In genomic region chr3:172673210-172673679, GRCh38 we compare ENCODE assay signal across 8 cellular contexts. TPM values are rescaled to one million over a fixed set of nuclear protein-coding genes. Genes with fewer than 3 reads are reported as not detected.
A peak's percentile ranks its signal among the peaks of the same experiment; 100 is the strongest.
DNase-seq lines count a peak whose midpoint lies in the region; ATAC-seq and TF ChIP-seq lines count a peak whose summit lies in the region.

No MANE protein-coding gene starts in this region.

- DNase-seq in DMS153 treated with DMSO at 0.1 percent for 48 hours (lab: John Stamatoyannopoulos, UW; ENCODE audit: unreplicated experiment): peak; percentile 67
- peak; percentile 68 for DNase-seq in KBM-7
- peak; percentile 93 for DNase-seq in PC-3
- peak; percentile 34 for DNase-seq in activated T-cell treated with anti-CD3 and anti-CD28 coated beads for 4 hours
- peak; percentile 80 for DNase-seq in fibroblast of the aortic adventitia (ENCODE audit: low read depth)
- peak; percentile 73 for DNase-seq in sigmoid colon
- DNase-seq in DMS79 (lab: John Stamatoyannopoulos, UW): no peak

- H3K9ac ChIP-seq in PC-3 (ENCODE audit: low read length): peak overlapping the region; percentile 1; the same call in 1 of the 2 replicates

- TF ChIP-seq EP300 in sigmoid colon (IDR thresholded peaks at IDR 0.05): no peak

- no peaks in the 10 kb centered on the region for H3K36me3 ChIP-seq in PC-3 (ENCODE audit: low read depth, low read length)
- no peaks in the 10 kb centered on the region for H3K36me3 ChIP-seq in sigmoid colon

- H3K27me3 ChIP-seq in PC-3 (ENCODE audit: low read length): no peaks in the 10 kb centered on the region
- H3K27me3 ChIP-seq in sigmoid colon: no peaks in the 10 kb centered on the region

- peak; percentile 89 for ATAC-seq in GM21723 (IDR thresholded peaks at IDR 0.05; ENCODE audit: unreplicated experiment)
- ATAC-seq in PC-3: peak; percentile 84

- TF ChIP-seq CTCF in PC-3 (conservative IDR thresholded peaks at IDR 0.05; ENCODE audit: low read depth, low read length) (peak; percentile 93), fibroblast of the aortic adventitia (IDR thresholded peaks at IDR 0.05; ENCODE audit: insufficient read depth, low read length) (peak; percentile 69), sigmoid colon (IDR thresholded peaks at IDR 0.05) (peak; percentile 20 to 65 (median 50))

- H3K4me3 ChIP-seq in PC-3 (ENCODE audit: low read length) (no peak overlapping the region), fibroblast of the aortic adventitia (ENCODE audit: low read depth, low read length) (no peak overlapping the region), sigmoid colon (no peak overlapping the region)

- POLR2A ChIA-PET in PC-3 (lab: Charles Lee; ENCODE audit: unreplicated experiment): interaction anchor here (0.6 to 2.5 kb wide), 4 partner anchors 13 to 77 kb away, joined by 3 to 20 read pairs (median 6); partner anchors contain the start of gene ECT2

- intact Hi-C loops in PC-3 (cut with micrococcal nuclease): loop anchor here (1.0 kb wide), 2 partner anchors 38 to 77 kb away; partner anchors contain the start of genes ECT2 and NCEH1
- intact Hi-C loops in sigmoid colon (cut with DNase I): loop anchor here (1.0 kb wide), 1 partner anchor 77 kb away; the partner anchor contains the start of gene ECT2

- H4K20me1 ChIP-seq in PC-3 (ENCODE audit: low read length): 0 out of 2 replicates have a peak, but pooled peaks cover 11% of the 10 kb centered on the region

- H3K79me2 ChIP-seq in PC-3 (ENCODE audit: low read length): peaks cover 80% of the 10 kb centered on the region

- no peak overlapping the region for H2AFZ ChIP-seq in PC-3 (ENCODE audit: low read length)

- BruUV-seq in PC-3 (replicated peaks; lab: Mats Ljungman, UMichigan): no TSS peak

- H3K9me3 ChIP-seq in PC-3 (ENCODE audit: low read length): no peaks in the 10 kb centered on the region
- H3K9me3 ChIP-seq in sigmoid colon: no peaks in the 10 kb centered on the region

- H3K4me1 ChIP-seq in PC-3 (ENCODE audit: insufficient read depth, low read length) (peaks cover 35% of the 10 kb centered on the region), sigmoid colon (peaks cover 0 to 29% (median 22%) of the 10 kb centered on the region in 4 donors)

- in situ Hi-C loops in KBM-7 (cut with MboI; ENCODE audit: low pct_unique_long_range_greater_than_20kb, low sequenced_read_pairs): no loop called here

- WGBS in sigmoid colon, 2 donors: 7 to 39% methylated on average over 2 of the region's 2 CpGs

- no peak for TF ChIP-seq POLR2A in sigmoid colon (IDR thresholded peaks at IDR 0.05)

- no peaks in the 10 kb centered on the region for H3K9me2 ChIP-seq in PC-3 (replicated peaks; ENCODE audit: low read length)

- CTCF ChIA-PET in PC-3 (lab: Charles Lee): interaction anchor here (0.6 to 1.6 kb wide), 9 partner anchors 12 to 1352 kb away, joined by 3 to 59 read pairs (median 5); partner anchors contain the start of genes ECT2 and NCEH1

- H3F3A ChIP-seq in PC-3 (ENCODE audit: low read length, unreplicated experiment): no peaks in the 10 kb centered on the region

- H3K4me2 ChIP-seq in PC-3 (ENCODE audit: low read length): peak overlapping the region; percentile 2; the same call in 1 of the 2 replicates

- peak overlapping the region; percentile 8 for H3K27ac ChIP-seq in PC-3 (ENCODE audit: low read length)
- H3K27ac ChIP-seq in sigmoid colon: no peak overlapping the region

RNA-seq across cellular contexts. Expression of gene NCEH1, which starts 37.6 kb away (rescaled TPM):
- total RNA-seq in PC-3 (2014; rRNA removed): 28.2 and 33.9 TPM in 2 replicates
- total RNA-seq in fibroblast of the aortic adventitia (ENCODE audit: low replicate concordance): 5.7 and 21.1 TPM in 2 replicates
- 1 to 10 TPM; 1.6 to 3.6 (median 2.4) TPM for total RNA-seq in sigmoid colon
- polyA plus RNA-seq in sigmoid colon: 10 to 100 TPM in 2 of 3 donors, 1 to 10 TPM in 1; 3.0 to 12.8 (median 12.0) TPM
